Comparison of ENCODE assay signal across 13 cellular contexts in genomic region chr16:91484-91883, GRCh38. TPM values are rescaled to one million over a fixed set of nuclear protein-coding genes. Genes with fewer than 3 reads are reported as not detected.
DNase-seq lines count a peak whose midpoint lies in the region; TF ChIP-seq lines count a peak whose summit lies in the region.
"Had no signal": no experiment of that assay in that cellular context is flagged by ENCODE, and none has a peak within 500 bp of the region (broad histone marks: within the 10 kb centered on the region; RNA-seq: fewer than 3 reads in every experiment).

No MANE protein-coding gene starts in this region.

- H3K36me3 Mint-ChIP-seq in chondrocyte (ENCODE audit: low read depth): peaks cover 7% of the 10 kb centered on the region

- H3K9me3 Mint-ChIP-seq in chondrocyte (ENCODE audit: low read depth): no peaks in the 10 kb centered on the region
- H3K9me3 Mint-ChIP-seq: activated T-helper 17 cell treated with anti-CD3 and anti-CD28 coated beads, Interleukin-2, amount 50 U/mL, for 72 hours; CD8-positive, alpha-beta memory T cell; neural progenitor cell had no signal

- intact Hi-C loops in posterior cingulate gyrus (cut with DNase I): no loop called here

- no peaks in the 10 kb centered on the region for H3K27me3 Mint-ChIP-seq in chondrocyte (ENCODE audit: low read depth)
- H3K27me3 Mint-ChIP-seq: activated T-helper 17 cell treated with anti-CD3 and anti-CD28 coated beads, Interleukin-2, amount 50 U/mL, for 72 hours had no signal

- CTCF ChIA-PET in HEK293 (lab: Yijun Ruan, JAX): interaction anchor here (0.6 to 3.6 kb wide), 4 partner anchors 11 to 29 kb away, joined by 3 to 34 read pairs (median 4); no protein-coding TSS in a partner anchor

- H3K4me3 ChIP-seq in HEK293 (ENCODE audit: low read depth, low read length) (no peak overlapping the region), fibroblast of the aortic adventitia (ENCODE audit: low read depth, low read length) (no peak overlapping the region)
- H3K4me3 ChIP-seq: neural progenitor cell had no signal

- no peaks in the 10 kb centered on the region for H3K9me3 ChIP-seq in HEK293 (ENCODE audit: control insufficient read depth, insufficient read depth, low read depth, low read length)

- POLR2A ChIA-PET in HEK293 (lab: Yijun Ruan, JAX): interaction anchor here (1.7 kb wide), 1 partner anchor 13 kb away, joined by 4 read pairs; no protein-coding TSS in a partner anchor

- no peaks in the 10 kb centered on the region for H3K4me1 Mint-ChIP-seq in chondrocyte (ENCODE audit: low read depth)
- H3K4me1 Mint-ChIP-seq: activated T-helper 17 cell treated with anti-CD3 and anti-CD28 coated beads, Interleukin-2, amount 50 U/mL, for 72 hours; CD8-positive, alpha-beta memory T cell; neural progenitor cell had no signal

- TF ChIP-seq CTCF in HEK293 (tag by site-specific recombination; IDR thresholded peaks at IDR 0.05) (no peak), fibroblast of the aortic adventitia (IDR thresholded peaks at IDR 0.05; ENCODE audit: insufficient read depth, low read length) (no peak), chondrocyte (IDR thresholded peaks at IDR 0.05) (no peak)

- DNase-seq in NCI-H446 (lab: John Stamatoyannopoulos, UW) (peak; percentile 30 to 61), fibroblast of the aortic adventitia (ENCODE audit: low read depth) (peak; percentile 52), posterior cingulate gyrus (peak in 6 of 10 donors; percentile 55 to 92 (median 64)), mucosa of gallbladder (ENCODE audit: low spot score) (no peak), chondrocyte (ENCODE audit: low spot score) (no peak), COLO829 (ENCODE audit: low spot score) (no peak)
- DNase-seq in stimulated activated CD4-positive, alpha-beta T cell treated with anti-CD3 and anti-CD28 coated beads, Interleukin-12 subunit alpha, Interleukin-12 subunit beta, amount 100 ng/mL, for 4 hours: no peak
- DNase-seq: CD8-positive, alpha-beta memory T cell; Kasumi-1; OCI-M1 had no signal

- no peak overlapping the region for H3K27ac Mint-ChIP-seq in chondrocyte (ENCODE audit: unreplicated experiment)
- H3K27ac Mint-ChIP-seq: activated T-helper 17 cell treated with anti-CD3 and anti-CD28 coated beads, Interleukin-2, amount 50 U/mL, for 72 hours; neural progenitor cell had no signal

- no peaks in the 10 kb centered on the region; the same call in 1 of the 2 replicates for H3K4me1 ChIP-seq in HEK293 (ENCODE audit: control insufficient read depth, insufficient read depth, low read length)
- H3K4me1 ChIP-seq: neural progenitor cell had no signal

- H3K36me3 ChIP-seq in HEK293 (ENCODE audit: control insufficient read depth in 2 of 2, insufficient read depth in 1 of 2, low read length in 2 of 2): peaks cover 6 to 62% of the 10 kb centered on the region in 2 experiments; a peak in 2 of 3 replicates
- H3K36me3 ChIP-seq: neural progenitor cell had no signal

- H3K27ac ChIP-seq in HEK293 (ENCODE audit: extremely low read depth, low read depth, low read length): 0 out of 2 replicates have a peak overlapping the region, but pooled peaks have one; percentile 24
- H3K27ac ChIP-seq: neural progenitor cell had no signal

- no peak overlapping the region for H3K4me3 Mint-ChIP-seq in chondrocyte (ENCODE audit: unreplicated experiment)
- H3K4me3 Mint-ChIP-seq: activated T-helper 17 cell treated with anti-CD3 and anti-CD28 coated beads, Interleukin-2, amount 50 U/mL, for 72 hours; CD8-positive, alpha-beta memory T cell had no signal

TF ChIP-seq in HEK293, 187 proteins besides CTCF, POLR2A, EP300 and RAD21 (continues in another document):
- TF ChIP-seq ZBTB8A (tag by site-specific recombination; IDR thresholded peaks at IDR 0.05) (peak; percentile 51), ZNF521 (tag by site-specific recombination; IDR thresholded peaks at IDR 0.05) (no peak), ZBTB17 (tag by site-specific recombination; IDR thresholded peaks at IDR 0.05) (peak; percentile 63; the same call in 1 of the 2 replicates), MZF1 (tag by site-specific recombination; IDR thresholded peaks at IDR 0.05; ENCODE audit: borderline replicate concordance) (peak; percentile 46; the same call in 1 of the 2 replicates), ZXDB (tag by site-specific recombination; IDR thresholded peaks at IDR 0.05) (0 out of 2 replicates have a peak, but pooled peaks have one; percentile 34), GLIS1 (tag by site-specific recombination; IDR thresholded peaks at IDR 0.05) (peak; percentile 76), SP7 (tag by site-specific recombination; IDR thresholded peaks at IDR 0.05) (peak; percentile 56; the same call in 1 of the 2 replicates), PRDM2 (tag by site-specific recombination; IDR thresholded peaks at IDR 0.05; ENCODE audit: borderline replicate concordance) (no peak), ZIC2 (tag by site-specific recombination; IDR thresholded peaks at IDR 0.05) (peak; percentile 46; the same call in 1 of the 2 replicates), WT1 (tag by site-specific recombination; IDR thresholded peaks at IDR 0.05) (peak; percentile 27; the same call in 1 of the 2 replicates), ATF2 (tag by site-specific recombination; IDR thresholded peaks at IDR 0.05; ENCODE audit: low read depth) (no peak), FEZF1 (tag by site-specific recombination; IDR thresholded peaks at IDR 0.05) (peak; percentile 82), ZNF660 (tag by site-specific recombination; IDR thresholded peaks at IDR 0.05) (peak; percentile 43; the same call in 1 of the 2 replicates), ZSCAN30 (tag by site-specific recombination; IDR thresholded peaks at IDR 0.05) (peak; percentile 76; the same call in 1 of the 2 replicates), IKZF3 (tag by site-specific recombination; IDR thresholded peaks at IDR 0.05) (0 out of 2 replicates have a peak, but pooled peaks have one; percentile 11)

RNA-seq across cellular contexts. Expression of gene MPG, which starts 13.5 kb away (rescaled TPM):
- total RNA-seq in fibroblast of the aortic adventitia (ENCODE audit: low replicate concordance) (53.1 and 124 TPM in 2 replicates), mucosa of gallbladder (48.8 TPM), chondrocyte (52.6 to 65.4 TPM (median 61.1 TPM) in 3 replicates)

RNA-seq across cellular contexts. Expression of gene RHBDF1, which starts 19.1 kb away (rescaled TPM):
- 39.4 and 66.8 TPM in 2 replicates for total RNA-seq in fibroblast of the aortic adventitia (ENCODE audit: low replicate concordance)
- total RNA-seq in mucosa of gallbladder: 50.6 TPM
- total RNA-seq in chondrocyte: 52.4 to 55.5 TPM (median 52.7 TPM) in 3 replicates

RNA-seq across cellular contexts. Expression of gene SNRNP25, which starts 37.9 kb away (rescaled TPM):
- 11.8 and 15.8 TPM in 2 replicates for total RNA-seq in fibroblast of the aortic adventitia (ENCODE audit: low replicate concordance)
- 21.5 TPM for total RNA-seq in mucosa of gallbladder
- 27.7 to 40.5 TPM (median 28.0 TPM) in 3 replicates for total RNA-seq in chondrocyte

RNA-seq across cellular contexts. Expression of gene POLR3K, which starts 38.1 kb away (rescaled TPM):
- total RNA-seq in fibroblast of the aortic adventitia (ENCODE audit: low replicate concordance) (5.1 and 6.1 TPM in 2 replicates), mucosa of gallbladder (12.7 TPM), chondrocyte (7.3 to 11.3 TPM (median 7.5 TPM) in 3 replicates)

RNA-seq across cellular contexts. Expression of gene NPRL3, which starts 47.0 kb away (rescaled TPM):
- total RNA-seq in fibroblast of the aortic adventitia (ENCODE audit: low replicate concordance) (7.1 and 13.0 TPM in 2 replicates), mucosa of gallbladder (29.5 TPM), chondrocyte (32.0 to 39.6 TPM (median 35.4 TPM) in 3 replicates)

Comparison
In these comparisons a context has a peak if more than half of its experiments do, and no peak if none do; other contexts are left out.
1. DNase-seq: peak in NCI-H446 (2 of 2), fibroblast of the aortic adventitia (single experiment) and posterior cingulate gyrus (6 of 10); none in mucosa of gallbladder (single experiment), stimulated activated CD4-positive, alpha-beta T cell treated with anti-CD3 and anti-CD28 coated beads, Interleukin-12 subunit alpha, Interleukin-12 subunit beta, amount 100 ng/mL, for 4 hours (single experiment), chondrocyte (single experiment) and COLO829 (single experiment).